Comparison of ENCODE assay signal across 1 cellular context in the genomic region with DNA sequence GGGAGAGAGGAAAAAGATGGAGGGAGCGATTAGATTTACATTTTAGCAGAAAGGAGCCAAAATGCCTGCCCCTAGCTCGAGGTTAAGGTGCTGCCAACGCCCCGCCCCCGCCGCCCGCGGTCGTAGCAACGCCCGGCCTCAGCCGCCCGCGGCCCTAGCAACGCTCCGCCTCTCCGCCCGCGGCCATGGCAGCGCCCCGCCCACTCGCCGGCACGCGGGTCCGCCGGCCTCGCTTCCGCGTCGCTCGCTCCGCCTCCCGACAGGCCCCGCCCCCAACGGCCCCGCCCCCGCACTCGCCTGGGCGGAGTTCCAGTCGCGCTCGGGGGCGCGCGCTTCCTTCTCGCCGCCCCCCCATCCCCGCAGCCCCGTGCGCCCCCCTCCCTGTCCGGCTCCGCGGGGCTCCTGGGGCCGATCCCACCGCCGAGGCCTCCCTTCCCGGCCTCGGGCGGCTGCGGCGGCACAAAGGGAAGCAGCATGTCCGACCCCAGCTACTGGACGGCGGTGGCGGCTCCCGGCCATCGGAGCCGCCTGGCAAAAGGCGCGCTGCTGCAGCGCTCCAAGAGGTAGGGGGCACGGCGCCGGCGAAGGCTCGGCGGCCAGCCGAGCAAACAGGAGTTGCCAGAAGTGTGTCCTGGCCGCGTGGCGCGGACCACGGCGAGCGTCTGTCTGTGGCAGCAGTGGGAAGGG.
TF ChIP-seq lines count a peak whose summit lies in the region.

No MANE protein-coding gene starts in this region.

TF ChIP-seq in H1, 55 proteins besides CTCF, POLR2A, EP300 and RAD21:
- TF ChIP-seq SIRT6 (IDR thresholded peaks at IDR 0.05; ENCODE audit: low read length), result no peak
- no peak; the same call in 1 of the 2 replicates for TF ChIP-seq GABPA (IDR thresholded peaks at IDR 0.05; ENCODE audit: borderline replicate concordance, insufficient read depth, low read length)
- TF ChIP-seq, protein P1, sequence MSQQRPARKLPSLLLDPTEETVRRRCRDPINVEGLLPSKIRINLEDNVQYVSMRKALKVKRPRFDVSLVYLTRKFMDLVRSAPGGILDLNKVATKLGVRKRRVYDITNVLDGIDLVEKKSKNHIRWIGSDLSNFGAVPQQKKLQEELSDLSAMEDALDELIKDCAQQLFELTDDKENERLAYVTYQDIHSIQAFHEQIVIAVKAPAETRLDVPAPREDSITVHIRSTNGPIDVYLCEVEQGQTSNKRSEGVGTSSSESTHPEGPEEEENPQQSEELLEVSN (IDR thresholded peaks at IDR 0.05), result peak; percentile 79
- TF ChIP-seq SIX5 (IDR thresholded peaks at IDR 0.05; ENCODE audit: low read depth, low read length), result no peak
- 0 out of 2 replicates have a peak, but pooled peaks have one; percentile 9 for TF ChIP-seq TBP (IDR thresholded peaks at IDR 0.05; ENCODE audit: low read depth, low read length)
- peak; percentile 69 for TF ChIP-seq PHF8 (conservative IDR thresholded peaks at IDR 0.05; ENCODE audit: low read depth, low read length)
- peak; percentile 29 for TF ChIP-seq TAF7 (optimal IDR thresholded peaks at IDR 0.05; ENCODE audit: borderline replicate concordance, low read depth, low read length)
- TF ChIP-seq CREB1 (IDR thresholded peaks at IDR 0.05), result 0 out of 2 replicates have a peak, but pooled peaks have one; percentile 21
- TF ChIP-seq, protein P2, sequence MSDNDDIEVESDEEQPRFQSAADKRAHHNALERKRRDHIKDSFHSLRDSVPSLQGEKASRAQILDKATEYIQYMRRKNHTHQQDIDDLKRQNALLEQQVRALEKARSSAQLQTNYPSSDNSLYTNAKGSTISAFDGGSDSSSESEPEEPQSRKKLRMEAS (IDR thresholded peaks at IDR 0.05), result peak; percentile 31
- peak; percentile 64 for TF ChIP-seq ASH2L (IDR thresholded peaks at IDR 0.05; ENCODE audit: low read length)
- TF ChIP-seq EGR1 (IDR thresholded peaks at IDR 0.05; ENCODE audit: borderline replicate concordance, low read depth, low read length), result peak; percentile 83; the same call in 1 of the 2 replicates
- TF ChIP-seq CEBPB (IDR thresholded peaks at IDR 0.05; ENCODE audit: low read depth, low read length), result no peak
- TF ChIP-seq TAF1 (IDR thresholded peaks at IDR 0.05; ENCODE audit: low read depth, low read length), result peak; percentile 60
- peak; percentile 58 to 73; a peak in 2 of 4 replicates for TF ChIP-seq SIN3A (conservative IDR thresholded peaks at IDR 0.05 in 1 of 2, IDR thresholded peaks at IDR 0.05 in 1 of 2; ENCODE audit: low read depth in 1 of 2, low read length in 2 of 2)
- peak; percentile 21; the same call in 1 of the 2 replicates for TF ChIP-seq SP1 (IDR thresholded peaks at IDR 0.05; ENCODE audit: low read depth, low read length)
- TF ChIP-seq YY1 (IDR thresholded peaks at IDR 0.05; ENCODE audit: low read depth, low read length), result peak; percentile 55; the same call in 1 of the 2 replicates
